12 cellular contexts compared by ENCODE assay signal in genomic region chr1:3773572-3774502, GRCh38. TPM values are rescaled to one million over a fixed set of nuclear protein-coding genes. Genes with fewer than 3 reads are reported as not detected.
A peak's percentile ranks its signal among the peaks of the same experiment; 100 is the strongest.
DNase-seq lines count a peak whose midpoint lies in the region; ATAC-seq and TF ChIP-seq lines count a peak whose summit lies in the region.
"Had no signal": no experiment of that assay in that cellular context is flagged by ENCODE, and none has a peak within 500 bp of the region (broad histone marks: within the 10 kb centered on the region; RNA-seq: fewer than 3 reads in every experiment).

No MANE protein-coding gene starts in this region.

- H3K27ac ChIP-seq in CD8-positive, alpha-beta memory T cell (ENCODE audit: low read depth, low read length), result peak overlapping the region; percentile 73
- H3K27ac ChIP-seq in OCI-LY7 (ENCODE audit: low read depth, low read length, poor library complexity, severe bottlenecking) (no peak overlapping the region), smooth muscle cell (ENCODE audit: low read depth) (no peak overlapping the region)

- H3K4me3 ChIP-seq in CD8-positive, alpha-beta memory T cell (ENCODE audit: low read length), result no peak overlapping the region
- no peak overlapping the region for H3K4me3 ChIP-seq in OCI-LY7 (ENCODE audit: low read depth, low read length, poor library complexity, severe bottlenecking)
- peak overlapping the region; percentile 67 for H3K4me3 ChIP-seq in smooth muscle cell

- POLR2A ChIA-PET in CD8-positive, alpha-beta memory T cell (lab: Charles Lee), result no interaction called here
- POLR2A ChIA-PET in OCI-LY7 (lab: Charles Lee), result interaction anchor here (1.4 kb wide), 1 partner anchor 130 kb away, joined by 3 read pairs; no protein-coding TSS in a partner anchor

- peaks cover 3% of the 10 kb centered on the region for H3F3A ChIP-seq in smooth muscle cell (ENCODE audit: low read depth)

- DNase-seq in CD8-positive, alpha-beta memory T cell, result no peak
- no peak for DNase-seq in OCI-LY7 (ENCODE audit: low spot score)
- DNase-seq in glutamatergic neuron, result peak; percentile 33
- DNase-seq in smooth muscle cell (lab: John Stamatoyannopoulos, UW; ENCODE audit: unreplicated experiment), result no peak
- DNase-seq in GM10266 (ENCODE audit: extremely low spot score), result no peak
- DNase-seq in ecto neural progenitor cell (ENCODE audit: low spot score), result no peak
- DNase-seq: gastrocnemius medialis; midbrain; stimulated activated CD8-positive, alpha-beta memory T cell treated with anti-CD3 and anti-CD28 coated beads, Interleukin-4, amount 100 ng/mL, for 48 hours had no signal

- no peak overlapping the region for H2AFZ ChIP-seq in OCI-LY7 (ENCODE audit: low read length)
- H2AFZ ChIP-seq in smooth muscle cell (ENCODE audit: low read depth), result no peak overlapping the region

- H3K36me3 ChIP-seq in CD8-positive, alpha-beta memory T cell (ENCODE audit: insufficient read depth, low read length), result no peaks in the 10 kb centered on the region
- peaks cover 4% of the 10 kb centered on the region; the same call in 1 of the 2 replicates for H3K36me3 ChIP-seq in OCI-LY7 (ENCODE audit: insufficient read depth, low read length)
- no peaks in the 10 kb centered on the region for H3K36me3 ChIP-seq in smooth muscle cell (ENCODE audit: low read depth)

- peaks cover 0 to 22% (median 7%) of the 10 kb centered on the region in 3 donors for H3K4me1 Mint-ChIP-seq in CD8-positive, alpha-beta memory T cell
- peaks cover 12% of the 10 kb centered on the region for H3K4me1 Mint-ChIP-seq in glutamatergic neuron (ENCODE audit: low read depth, unreplicated experiment)

- H3K36me3 Mint-ChIP-seq in CD8-positive, alpha-beta memory T cell, result peaks cover 0 to 5% (median 0%) of the 10 kb centered on the region in 3 donors
- H3K36me3 Mint-ChIP-seq in glutamatergic neuron (ENCODE audit: unreplicated experiment), result no peaks in the 10 kb centered on the region

- intact Hi-C loops in OCI-LY7 (cut with micrococcal nuclease; ENCODE audit: unreplicated experiment), result loop anchor here (5.0 kb wide), 1 partner anchor 128 kb away; the partner anchor contains the start of gene C1orf174

- no peaks in the 10 kb centered on the region for H3K9me3 ChIP-seq in CD8-positive, alpha-beta memory T cell (ENCODE audit: low read length)
- H3K9me3 ChIP-seq in OCI-LY7 (ENCODE audit: low read length) (no peaks in the 10 kb centered on the region), smooth muscle cell (replicated peaks; ENCODE audit: low read depth) (no peaks in the 10 kb centered on the region)
- H3K9me3 ChIP-seq: gastrocnemius medialis had no signal

- H3K4me2 ChIP-seq in OCI-LY7 (ENCODE audit: low read length) (peak overlapping the region; percentile 81; the same call in 1 of the 2 replicates), smooth muscle cell (peak overlapping the region; percentile 96)

- WGBS in smooth muscle cell (ENCODE audit: low lambda C conversion rate), result 85% methylated on average over 23 of the region's 23 CpGs

- no peaks in the 10 kb centered on the region for H3K9me3 Mint-ChIP-seq in CD8-positive, alpha-beta memory T cell
- H3K9me3 Mint-ChIP-seq in glutamatergic neuron (ENCODE audit: unreplicated experiment), result peaks cover 6% of the 10 kb centered on the region
- H3K9me3 Mint-ChIP-seq: activated T-helper 1 cell treated with anti-CD3 and anti-CD28 coated beads, Interleukin-12 subunit alpha, Interleukin-12 subunit beta, Interleukin-2, Interleukin-4 antibody, amounts not matched to agents 30 ng/mL and 10 ng/mL and 1 ng/mL, durations not matched to agents 14 hours and 24 hours and 36 hours had no signal

- H3K4me3 Mint-ChIP-seq in CD8-positive, alpha-beta memory T cell, result peak overlapping the region in 6 of 7 donors; percentile 16 to 81 (median 52)
- no peak overlapping the region for H3K4me3 Mint-ChIP-seq in glutamatergic neuron (ENCODE audit: unreplicated experiment)
- H3K4me3 Mint-ChIP-seq: activated T-helper 1 cell treated with anti-CD3 and anti-CD28 coated beads, Interleukin-12 subunit alpha, Interleukin-12 subunit beta, Interleukin-2, Interleukin-4 antibody, amounts not matched to agents 30 ng/mL and 10 ng/mL and 1 ng/mL, durations not matched to agents 14 hours and 24 hours and 36 hours had no signal

- H3K27me3 ChIP-seq in CD8-positive, alpha-beta memory T cell (ENCODE audit: insufficient read depth, low read length, poor library complexity, severe bottlenecking), result no peaks in the 10 kb centered on the region
- H3K27me3 ChIP-seq in smooth muscle cell (ENCODE audit: low read depth), result no peaks in the 10 kb centered on the region
- H3K27me3 ChIP-seq: gastrocnemius medialis had no signal

- H3K79me2 ChIP-seq in OCI-LY7 (ENCODE audit: insufficient read depth, low read depth, low read length) (no peaks in the 10 kb centered on the region), smooth muscle cell (ENCODE audit: low read depth) (no peaks in the 10 kb centered on the region)

- H3K27ac Mint-ChIP-seq in CD8-positive, alpha-beta memory T cell, result peak overlapping the region in 3 of 8 donors; percentile 29 to 43 (median 33)
- H3K27ac Mint-ChIP-seq in glutamatergic neuron (ENCODE audit: unreplicated experiment), result no peak overlapping the region
- H3K27ac Mint-ChIP-seq: activated T-helper 1 cell treated with anti-CD3 and anti-CD28 coated beads, Interleukin-12 subunit alpha, Interleukin-12 subunit beta, Interleukin-2, Interleukin-4 antibody, amounts not matched to agents 30 ng/mL and 10 ng/mL and 1 ng/mL, durations not matched to agents 14 hours and 24 hours and 36 hours had no signal

- no peak overlapping the region for H3K9ac ChIP-seq in smooth muscle cell (ENCODE audit: low read depth)

- CTCF ChIA-PET in CD8-positive, alpha-beta memory T cell (lab: Charles Lee), result no interaction called here
- CTCF ChIA-PET in OCI-LY7 (lab: Charles Lee; ENCODE audit: unreplicated experiment), result interaction anchor here (0.6 kb wide), 1 partner anchor 48 kb away, joined by 4 read pairs; no protein-coding TSS in a partner anchor

- H3K4me1 ChIP-seq in CD8-positive, alpha-beta memory T cell (ENCODE audit: insufficient read depth, low read length), result peaks cover 12% of the 10 kb centered on the region
- H3K4me1 ChIP-seq in OCI-LY7 (ENCODE audit: insufficient read depth, low read length, poor library complexity, severe bottlenecking) (peaks cover 22% of the 10 kb centered on the region), smooth muscle cell (ENCODE audit: low read depth) (peaks cover 15% of the 10 kb centered on the region)

- TF ChIP-seq CTCF in OCI-LY7 (conservative IDR thresholded peaks at IDR 0.05; ENCODE audit: low read length), result no peak
- TF ChIP-seq CTCF in glutamatergic neuron (IDR thresholded peaks at IDR 0.05; ENCODE audit: partially characterized antibody, unreplicated experiment), result no peak
- TF ChIP-seq CTCF in smooth muscle cell (IDR thresholded peaks at IDR 0.05; ENCODE audit: borderline replicate concordance, insufficient read depth, poor library complexity, severe bottlenecking), result no peak
- no peak for TF ChIP-seq CTCF in GM10266 (IDR thresholded peaks at IDR 0.05; ENCODE audit: control insufficient read depth, insufficient read depth, low read depth, missing control alignments)

- H3K9me2 ChIP-seq in OCI-LY7 (ENCODE audit: insufficient read depth, low read length), result no peaks in the 10 kb centered on the region

- no TSS peak for BruUV-seq in OCI-LY7 (replicated peaks; lab: Mats Ljungman, UMichigan)

- no peaks in the 10 kb centered on the region for H3K27me3 Mint-ChIP-seq in CD8-positive, alpha-beta memory T cell
- H3K27me3 Mint-ChIP-seq in glutamatergic neuron (ENCODE audit: unreplicated experiment), result peaks cover 7% of the 10 kb centered on the region

- ATAC-seq in HG03135 (IDR thresholded peaks at IDR 0.05; ENCODE audit: unreplicated experiment) (no peak), HG03175 (IDR thresholded peaks at IDR 0.05; ENCODE audit: unreplicated experiment) (no peak)

- H4K20me1 ChIP-seq in OCI-LY7 (ENCODE audit: insufficient read depth, low read length) (no peaks in the 10 kb centered on the region), smooth muscle cell (ENCODE audit: low read depth) (no peaks in the 10 kb centered on the region)

RNA-seq across cellular contexts. Expression of gene SMIM1, which starts 1.3 kb away (rescaled TPM):
- 1 to 10 TPM in 1 of 2 experiments, under 1 TPM in 1; 0.80 to 1.6 TPM for total RNA-seq in CD8-positive, alpha-beta memory T cell
- 1.1 TPM for polyA plus RNA-seq in CD8-positive, alpha-beta memory T cell
- total RNA-seq in OCI-LY7 (2014; rRNA removed; shearing (Covaris generic)), result 3.8 and 7.1 TPM in 2 replicates
- total RNA-seq in OCI-LY7 (2022), result 3.9 and 4.3 TPM in 2 replicates
- 7.5 TPM for total RNA-seq in glutamatergic neuron (ENCODE audit: unreplicated experiment)
- total RNA-seq in smooth muscle cell, result 1.3 and 5.3 TPM in 2 replicates
- polyA plus RNA-seq in smooth muscle cell, result 14.9 and 15.2 TPM in 2 replicates

RNA-seq across cellular contexts. Expression of gene CCDC27, which starts 21.6 kb away (rescaled TPM):
- not detected for total RNA-seq in CD8-positive, alpha-beta memory T cell
- not detected for polyA plus RNA-seq in CD8-positive, alpha-beta memory T cell
- total RNA-seq in OCI-LY7 (2014; rRNA removed; shearing (Covaris generic)), result not detected in 2 replicates
- total RNA-seq in OCI-LY7 (2022) (not detected in 2 replicates), glutamatergic neuron (ENCODE audit: unreplicated experiment) (not detected), smooth muscle cell (not detected in 2 replicates)
- not detected in 2 replicates for polyA plus RNA-seq in smooth muscle cell
- total RNA-seq: activated T-helper 1 cell treated with anti-CD3 and anti-CD28 coated beads, Interleukin-12 subunit alpha, Interleukin-12 subunit beta, Interleukin-2, Interleukin-4 antibody, amounts not matched to agents 30 ng/mL and 10 ng/mL and 1 ng/mL, durations not matched to agents 14 hours and 24 hours and 36 hours had no signal

RNA-seq across cellular contexts. Expression of gene LRRC47, which starts 22.5 kb away (rescaled TPM):
- total RNA-seq in CD8-positive, alpha-beta memory T cell, result 10 to 100 TPM; 42.6 to 50.5 TPM
- polyA plus RNA-seq in CD8-positive, alpha-beta memory T cell, result 36.9 TPM
- 34.0 and 36.4 TPM in 2 replicates for total RNA-seq in OCI-LY7 (2014; rRNA removed; shearing (Covaris generic))
- total RNA-seq in OCI-LY7 (2022) (49.1 and 57.6 TPM in 2 replicates), glutamatergic neuron (ENCODE audit: unreplicated experiment) (79.7 TPM), smooth muscle cell (24.9 and 31.6 TPM in 2 replicates)
- polyA plus RNA-seq in smooth muscle cell, result 37.3 and 38.0 TPM in 2 replicates
